Comparison of ENCODE assay signal across 8 cellular contexts in genomic region chr1:64470670-64471217, GRCh38. TPM values are rescaled to one million over a fixed set of nuclear protein-coding genes. Genes with fewer than 3 reads are reported as not detected.
DNase-seq lines count a peak whose midpoint lies in the region; ATAC-seq and TF ChIP-seq lines count a peak whose summit lies in the region.

No MANE protein-coding gene starts in this region.

- H3K36me3 ChIP-seq in neutrophil, result no peaks in the 10 kb centered on the region

- peaks cover 20 to 22% of the 10 kb centered on the region in 2 experiments for H3K4me1 ChIP-seq in neutrophil (ENCODE audit: control insufficient read depth in 1 of 2, insufficient read depth in 1 of 2, low read depth in 1 of 2, low read length in 1 of 2)

- H3K4me3 ChIP-seq in fibroblast of villous mesenchyme (ENCODE audit: low read depth, low read length), result peak overlapping the region; percentile 62
- H3K4me3 ChIP-seq in neutrophil (ENCODE audit: low read depth in 1 of 2, low read length in 1 of 2), result peak overlapping the region; percentile 38 to 64

- TF ChIP-seq CTCF in VCaP (conservative IDR thresholded peaks at IDR 0.05) (no peak), fibroblast of villous mesenchyme (IDR thresholded peaks at IDR 0.05; ENCODE audit: insufficient read depth, low read depth, low read length) (no peak), neutrophil (IDR thresholded peaks at IDR 0.05) (no peak)

- DNase-seq in AG08395 (ENCODE audit: low spot score), result peak; percentile 29
- peak; percentile 18 for DNase-seq in fibroblast of villous mesenchyme (ENCODE audit: low read depth)
- DNase-seq in foreskin melanocyte, result no peak
- no peak for DNase-seq in SKM-1 treated with dmso at 0.1 percent for 144 hours (lab: John Stamatoyannopoulos, UW; ENCODE audit: unreplicated experiment)

- peaks cover 73% of the 10 kb centered on the region for H3K27me3 ChIP-seq in neutrophil

- ATAC-seq in GM18502 (IDR thresholded peaks at IDR 0.05; ENCODE audit: poor library complexity, unreplicated experiment), result peak; percentile 27
- ATAC-seq in HG03196 (IDR thresholded peaks at IDR 0.05; ENCODE audit: unreplicated experiment), result peak; percentile 15

- peak overlapping the region; percentile 48; the same call in 1 of the 2 replicates for H3K27ac ChIP-seq in VCaP
- H3K27ac ChIP-seq in neutrophil, result no peak overlapping the region

- H3K9me3 ChIP-seq in neutrophil, result no peaks in the 10 kb centered on the region

RNA-seq across cellular contexts. Expression of gene CACHD1, which starts 0.8 kb away (rescaled TPM):
- 11.2 and 11.9 TPM in 2 replicates for total RNA-seq in fibroblast of villous mesenchyme

Comparison
In these comparisons a context has a peak if more than half of its experiments do, and no peak if none do; other contexts are left out.
1. DNase-seq: peak in AG08395 (single experiment) and fibroblast of villous mesenchyme (single experiment); none in foreskin melanocyte (single experiment) and SKM-1 treated with dmso at 0.1 percent for 144 hours (single experiment).